In genomic region chr20:36183155-36183944, GRCh38 we compare ENCODE assay signal across 1 cellular context.
TF ChIP-seq lines count a peak whose summit lies in the region.

No MANE protein-coding gene starts in this region.

TF ChIP-seq in K562, 482 proteins besides CTCF, POLR2A, EP300 and RAD21 (continued from another document):
- TF ChIP-seq MGA (IDR thresholded peaks at IDR 0.05) (no peak), ELF2 (CRISPR knock-in tag; IDR thresholded peaks at IDR 0.05) (no peak), HNRNPH1 (optimal IDR thresholded peaks at IDR 0.05; ENCODE audit: low read depth, low read length) (no peak), NR2F6 (CRISPR knock-in tag; IDR thresholded peaks at IDR 0.05) (0 out of 2 replicates have a peak, but pooled peaks have one; percentile 60), ZNF253 (CRISPR knock-in tag; conservative IDR thresholded peaks at IDR 0.05) (no peak), ZBTB43 (CRISPR knock-in tag; IDR thresholded peaks at IDR 0.05) (no peak), ZFP36 (IDR thresholded peaks at IDR 0.05; ENCODE audit: low read depth, low read length, partially characterized antibody) (peak; percentile 10), POU5F1 (IDR thresholded peaks at IDR 0.05; ENCODE audit: borderline replicate concordance, low read depth, low read length, partially characterized antibody) (no peak)
TF ChIP-seq in K562: peak in this region for 114.
